ENCODE assay signal across 21 cellular contexts in genomic region chr10:30207485-30208052, GRCh38.
DNase-seq lines count a peak whose midpoint lies in the region; ATAC-seq, FAIRE-seq and TF ChIP-seq lines count a peak whose summit lies in the region.
"Had no signal": no experiment of that assay in that cellular context is flagged by ENCODE, and none has a peak within 500 bp of the region (broad histone marks: within the 10 kb centered on the region; RNA-seq: fewer than 3 reads in every experiment).

No MANE protein-coding gene starts in this region.

- H3K27ac Mint-ChIP-seq in MCF 10A (ENCODE audit: low read depth, unreplicated experiment): no peak overlapping the region
- H3K27ac Mint-ChIP-seq: activated CD8-positive, alpha-beta T cell treated with anti-CD3 and anti-CD28 coated beads for 36 hours; activated naive CD8-positive, alpha-beta T cell treated with anti-CD3 and anti-CD28 coated beads, Interleukin-2, amount 50 U/mL, for 24 hours; activated T-helper 1 cell treated with anti-CD3 and anti-CD28 coated beads, Interleukin-12 subunit alpha, Interleukin-12 subunit beta, Interleukin-2, Interleukin-4 antibody, amounts not matched to agents 30 ng/mL and 10 ng/mL and 1 ng/mL, durations not matched to agents 14 hours and 24 hours and 36 hours had no signal

- no peak overlapping the region for H3K4me3 ChIP-seq in mammary epithelial cell (replicated peaks in 1 of 3; ENCODE audit: insufficient read depth in 1 of 3, low read depth in 2 of 3, low read length in 3 of 3)
- H3K4me3 ChIP-seq: HAP-1, skin epidermis, tibial artery had no signal

- no peaks in the 10 kb centered on the region for H3K9me3 Mint-ChIP-seq in MCF 10A (ENCODE audit: unreplicated experiment)
- H3K9me3 Mint-ChIP-seq: activated T-helper 1 cell treated with anti-CD3 and anti-CD28 coated beads, Interleukin-12 subunit alpha, Interleukin-12 subunit beta, Interleukin-2, Interleukin-4 antibody, amounts not matched to agents 30 ng/mL and 10 ng/mL and 1 ng/mL, durations not matched to agents 14 hours and 24 hours and 36 hours; central memory CD8-positive, alpha-beta T cell had no signal

- POLR2A ChIA-PET in MCF 10A (lab: Yijun Ruan, JAX): interaction anchor here (0.5 kb wide), 1 partner anchor 36 kb away, joined by 3 read pairs; no protein-coding TSS in a partner anchor

- BruUV-seq in mammary epithelial cell (replicated peaks; lab: Mats Ljungman, UMichigan) (no TSS peak), MCF 10A (replicated peaks; lab: Mats Ljungman, UMichigan) (no TSS peak)

- dilution Hi-C loops in mammary epithelial cell (cut with HindIII; ENCODE audit: low sequenced_read_pairs): no loop called here

- H3K9ac ChIP-seq in mammary epithelial cell (ENCODE audit: insufficient read depth, low read length): no peak overlapping the region

- in situ Hi-C loops in mammary epithelial cell (cut with MboI; ENCODE audit: low sequenced_read_pairs in 2 of 2): no loop called here

- no peak overlapping the region for H3K4me3 Mint-ChIP-seq in MCF 10A (ENCODE audit: unreplicated experiment)
- H3K4me3 Mint-ChIP-seq: activated CD8-positive, alpha-beta T cell treated with anti-CD3 and anti-CD28 coated beads for 36 hours; activated naive CD8-positive, alpha-beta T cell treated with anti-CD3 and anti-CD28 coated beads, Interleukin-2, amount 50 U/mL, for 24 hours; activated T-helper 1 cell treated with anti-CD3 and anti-CD28 coated beads, Interleukin-12 subunit alpha, Interleukin-12 subunit beta, Interleukin-2, Interleukin-4 antibody, amounts not matched to agents 30 ng/mL and 10 ng/mL and 1 ng/mL, durations not matched to agents 14 hours and 24 hours and 36 hours; central memory CD8-positive, alpha-beta T cell had no signal

- WGBS in mammary epithelial cell (ENCODE audit: low coverage, missing lambda C conversion rate): 11% methylated on average over 8 of the region's 10 CpGs

- ATAC-seq in GM21381 (IDR thresholded peaks at IDR 0.05; ENCODE audit: unreplicated experiment): no peak
- no peak for ATAC-seq in HG02973 (IDR thresholded peaks at IDR 0.05; ENCODE audit: unreplicated experiment)
- ATAC-seq: activated CD8-positive, alpha-beta T cell treated with anti-CD3 and anti-CD28 coated beads for 36 hours; activated naive CD8-positive, alpha-beta T cell treated with anti-CD3 and anti-CD28 coated beads, Interleukin-2, amount 50 U/mL, for 24 hours; left cardiac atrium had no signal

- TF ChIP-seq CTCF in mammary epithelial cell (conservative IDR thresholded peaks at IDR 0.05 in 1 of 2, IDR thresholded peaks at IDR 0.05 in 1 of 2; ENCODE audit: extremely low read depth in 1 of 2, insufficient read depth in 1 of 2, low read depth in 1 of 2, low read length in 2 of 2) (no peak), MCF 10A (IDR thresholded peaks at IDR 0.05; ENCODE audit: unreplicated experiment) (no peak)

- H3K36me3 Mint-ChIP-seq in MCF 10A (ENCODE audit: insufficient read depth, unreplicated experiment): peaks cover 6% of the 10 kb centered on the region

- H3K4me1 ChIP-seq in mammary epithelial cell (ENCODE audit: insufficient read depth, low read length): peaks cover 9% of the 10 kb centered on the region
- H3K4me1 ChIP-seq: HAP-1 had no signal

- no peaks in the 10 kb centered on the region for H3K79me2 ChIP-seq in mammary epithelial cell (ENCODE audit: insufficient read depth, low read length)

- peak; percentile 65 for FAIRE-seq in urothelium cell line (lab: Jason Lieb, UNC)

- H3K4me2 ChIP-seq in mammary epithelial cell (ENCODE audit: insufficient read depth, low read depth, low read length): peak overlapping the region; percentile 6

- H2AFZ ChIP-seq in mammary epithelial cell (ENCODE audit: low read depth, low read length): peak overlapping the region; percentile 30

- no peaks in the 10 kb centered on the region for H3K27me3 Mint-ChIP-seq in MCF 10A (ENCODE audit: insufficient read depth, unreplicated experiment)
- H3K27me3 Mint-ChIP-seq: activated naive CD8-positive, alpha-beta T cell treated with anti-CD3 and anti-CD28 coated beads, Interleukin-2, amount 50 U/mL, for 24 hours had no signal

- no peaks in the 10 kb centered on the region for H3K9me3 ChIP-seq in mammary epithelial cell (replicated peaks; ENCODE audit: insufficient read depth, low read length)
- H3K9me3 ChIP-seq: HAP-1, tibial artery had no signal

- H3K36me3 ChIP-seq in mammary epithelial cell (ENCODE audit: insufficient read depth, low read length): no peaks in the 10 kb centered on the region
- H3K36me3 ChIP-seq: HAP-1, tibial artery had no signal

- intact Hi-C loops in mammary epithelial cell (cut with micrococcal nuclease) (no loop called here), MCF 10A (cut with micrococcal nuclease) (no loop called here)

- no peaks in the 10 kb centered on the region for H3K4me1 Mint-ChIP-seq in MCF 10A (ENCODE audit: insufficient read depth, unreplicated experiment)
- H3K4me1 Mint-ChIP-seq: activated naive CD8-positive, alpha-beta T cell treated with anti-CD3 and anti-CD28 coated beads, Interleukin-2, amount 50 U/mL, for 24 hours; central memory CD8-positive, alpha-beta T cell had no signal

- H3K27me3 ChIP-seq in mammary epithelial cell (ENCODE audit: insufficient read depth, low read length): no peaks in the 10 kb centered on the region
- H3K27me3 ChIP-seq: tibial artery had no signal

- CTCF ChIA-PET in mammary epithelial cell (lab: Charles Lee; ENCODE audit: low non-redundant PET): no interaction called here
- CTCF ChIA-PET in MCF 10A (lab: Yijun Ruan, JAX): interaction anchor here (0.6 kb wide), 1 partner anchor 54 kb away, joined by 4 read pairs; no protein-coding TSS in a partner anchor

- H4K20me1 ChIP-seq in mammary epithelial cell (ENCODE audit: insufficient read depth, low read length): no peaks in the 10 kb centered on the region

- H3K27ac ChIP-seq in mammary epithelial cell (ENCODE audit: insufficient read depth, low read depth, low read length): no peak overlapping the region
- H3K27ac ChIP-seq: skin epidermis, tibial artery had no signal

- DNase-seq in mammary epithelial cell (peak; percentile 1), MCF 10A (ENCODE audit: unreplicated experiment) (no peak), MV-4-11 (lab: John Stamatoyannopoulos, UW) (peak; percentile 12), kidney tubule cell (ENCODE audit: low spot score) (peak; percentile 32), urothelium cell line (ENCODE audit: low spot score) (no peak), NCI-H1694 (lab: John Stamatoyannopoulos, UW) (no peak)
- DNase-seq: 8988T; activated CD8-positive, alpha-beta T cell treated with anti-CD3 and anti-CD28 coated beads for 36 hours; activated naive CD8-positive, alpha-beta T cell treated with anti-CD3 and anti-CD28 coated beads, Interleukin-2, amount 50 U/mL, for 24 hours; DMS53; effector memory CD4-positive, alpha-beta T cell; left cardiac atrium; NCI-H2081 treated with DMSO at 0.1 percent for 48 hours; NCI-H526 treated with DMSO at 0.1 percent for 48 hours; tibial artery had no signal

Comparison
In these comparisons a context has a peak if more than half of its experiments do, and no peak if none do; other contexts are left out.
1. DNase-seq: peak in mammary epithelial cell (single experiment), MV-4-11 (single experiment) and kidney tubule cell (single experiment); none in MCF 10A (single experiment), urothelium cell line (single experiment) and NCI-H1694 (single experiment).